Comparison of ENCODE assay signal across 27 cellular contexts in genomic region chr12:84804691-84805473, GRCh38.
"Had no signal": no experiment of that assay in that cellular context is flagged by ENCODE, and none has a peak within 500 bp of the region (broad histone marks: within the 10 kb centered on the region; RNA-seq: fewer than 3 reads in every experiment).

No MANE protein-coding gene starts in this region.

- H3K27me3 ChIP-seq: esophagus muscularis mucosa, foreskin keratinocyte, heart right ventricle, ovary, uterus had no signal

- H3K4me3 Mint-ChIP-seq: activated B cell treated with CpG ODN at 0.5 μM for 24 hours; activated CD8-positive, alpha-beta memory T cell treated with anti-CD3 and anti-CD28 coated beads, Interleukin-2, amount 10 ng/mL, durations not matched to agents 7 days and 5 days; activated CD8-positive, alpha-beta T cell treated with anti-CD3 and anti-CD28 coated beads for 36 hours; activated naive CD8-positive, alpha-beta T cell; activated T-cell treated with anti-CD3 and anti-CD28 coated beads, Interleukin-2, amount 50 U/mL, for 72 hours; central memory CD8-positive, alpha-beta T cell; dendritic cell treated with granulocyte-macrophage colony-stimulating factor and Interleukin-4, amounts not matched to agents 40 ng/mL and 50 ng/mL, for 4 days; nephron; stimulated activated naive CD8-positive, alpha-beta T cell treated with anti-CD3 and anti-CD28 coated beads, Interleukin-15, Interleukin-2, amounts not matched to agents 100 ng/mL and 50 ng/mL, for 24 hours; type B pancreatic cell had no signal

- H3K36me3 Mint-ChIP-seq: activated CD8-positive, alpha-beta memory T cell treated with anti-CD3 and anti-CD28 coated beads, Interleukin-2, amount 10 ng/mL, durations not matched to agents 7 days and 5 days; activated naive CD8-positive, alpha-beta T cell; type B pancreatic cell had no signal

- ATAC-seq: activated CD8-positive, alpha-beta memory T cell treated with anti-CD3 and anti-CD28 coated beads, Interleukin-2, amount 10 ng/mL, durations not matched to agents 7 days and 5 days; activated CD8-positive, alpha-beta T cell treated with anti-CD3 and anti-CD28 coated beads for 36 hours; activated T-cell treated with anti-CD3 and anti-CD28 coated beads, Interleukin-2, amount 50 U/mL, for 72 hours; heart right ventricle; sciatic nerve had no signal

- H3K4me3 ChIP-seq: esophagus muscularis mucosa, heart right ventricle, left ventricle myocardium inferior, lung, ovary, prostate gland, skin epidermis, uterus had no signal

- DNase-seq: activated B cell treated with CpG ODN at 0.5 μM for 24 hours; activated CD4-positive, alpha-beta T cell treated with anti-CD3 and anti-CD28 coated beads, Interleukin-2, amount 50 U/mL, for 1 hour; activated CD8-positive, alpha-beta memory T cell treated with anti-CD3 and anti-CD28 coated beads, Interleukin-2, amount 10 ng/mL, durations not matched to agents 7 days and 5 days; activated CD8-positive, alpha-beta T cell treated with anti-CD3 and anti-CD28 coated beads for 36 hours; activated naive CD4-positive, alpha-beta T cell; activated T-cell treated with anti-CD3 and anti-CD28 coated beads, Interleukin-2, amount 50 U/mL, for 72 hours; anterior cingulate cortex; heart right ventricle; islet precursor cell; left ventricle myocardium inferior; ovary; retina; stimulated activated CD4-positive, alpha-beta T cell treated with anti-CD3 and anti-CD28 coated beads, Interleukin-12 subunit alpha, Interleukin-12 subunit beta, amount 100 ng/mL, for 4 hours; stimulated activated CD4-positive, alpha-beta T cell treated with anti-CD3 and anti-CD28 coated beads, Interleukin-4, amount 100 ng/mL, for 1 hour; uterus had no signal

- H3K27ac Mint-ChIP-seq: activated B cell treated with CpG ODN at 0.5 μM for 24 hours; activated CD8-positive, alpha-beta memory T cell treated with anti-CD3 and anti-CD28 coated beads, Interleukin-2, amount 10 ng/mL, durations not matched to agents 7 days and 5 days; activated CD8-positive, alpha-beta T cell treated with anti-CD3 and anti-CD28 coated beads for 36 hours; activated naive CD8-positive, alpha-beta T cell; activated T-cell treated with anti-CD3 and anti-CD28 coated beads, Interleukin-2, amount 50 U/mL, for 72 hours; dendritic cell treated with granulocyte-macrophage colony-stimulating factor and Interleukin-4, amounts not matched to agents 40 ng/mL and 50 ng/mL, for 4 days; stimulated activated naive CD8-positive, alpha-beta T cell treated with anti-CD3 and anti-CD28 coated beads, Interleukin-15, Interleukin-2, amounts not matched to agents 100 ng/mL and 50 ng/mL, for 24 hours; type B pancreatic cell had no signal

- H3K36me3 ChIP-seq: esophagus muscularis mucosa, heart right ventricle, left ventricle myocardium inferior, ovary, prostate gland, uterus had no signal

- H3K27me3 Mint-ChIP-seq: activated B cell treated with CpG ODN at 0.5 μM for 24 hours; activated CD8-positive, alpha-beta memory T cell treated with anti-CD3 and anti-CD28 coated beads, Interleukin-2, amount 10 ng/mL, durations not matched to agents 7 days and 5 days; activated CD8-positive, alpha-beta T cell treated with anti-CD3 and anti-CD28 coated beads for 36 hours; activated naive CD8-positive, alpha-beta T cell; central memory CD8-positive, alpha-beta T cell; dendritic cell treated with granulocyte-macrophage colony-stimulating factor and Interleukin-4, amounts not matched to agents 40 ng/mL and 50 ng/mL, for 4 days; stimulated activated naive CD8-positive, alpha-beta T cell treated with anti-CD3 and anti-CD28 coated beads, Interleukin-15, Interleukin-2, amounts not matched to agents 100 ng/mL and 50 ng/mL, for 24 hours had no signal

- H3K4me1 Mint-ChIP-seq: activated B cell treated with CpG ODN at 0.5 μM for 24 hours; activated CD8-positive, alpha-beta memory T cell treated with anti-CD3 and anti-CD28 coated beads, Interleukin-2, amount 10 ng/mL, durations not matched to agents 7 days and 5 days; central memory CD8-positive, alpha-beta T cell; nephron had no signal

- H3K9me3 Mint-ChIP-seq: activated B cell treated with CpG ODN at 0.5 μM for 24 hours; activated CD8-positive, alpha-beta T cell treated with anti-CD3 and anti-CD28 coated beads for 36 hours; activated T-cell treated with anti-CD3 and anti-CD28 coated beads, Interleukin-2, amount 50 U/mL, for 72 hours; dendritic cell treated with granulocyte-macrophage colony-stimulating factor and Interleukin-4, amounts not matched to agents 40 ng/mL and 50 ng/mL, for 4 days; nephron; stimulated activated naive CD8-positive, alpha-beta T cell treated with anti-CD3 and anti-CD28 coated beads, Interleukin-15, Interleukin-2, amounts not matched to agents 100 ng/mL and 50 ng/mL, for 24 hours; type B pancreatic cell had no signal
